13 cellular contexts compared by ENCODE assay signal in the genomic region with DNA sequence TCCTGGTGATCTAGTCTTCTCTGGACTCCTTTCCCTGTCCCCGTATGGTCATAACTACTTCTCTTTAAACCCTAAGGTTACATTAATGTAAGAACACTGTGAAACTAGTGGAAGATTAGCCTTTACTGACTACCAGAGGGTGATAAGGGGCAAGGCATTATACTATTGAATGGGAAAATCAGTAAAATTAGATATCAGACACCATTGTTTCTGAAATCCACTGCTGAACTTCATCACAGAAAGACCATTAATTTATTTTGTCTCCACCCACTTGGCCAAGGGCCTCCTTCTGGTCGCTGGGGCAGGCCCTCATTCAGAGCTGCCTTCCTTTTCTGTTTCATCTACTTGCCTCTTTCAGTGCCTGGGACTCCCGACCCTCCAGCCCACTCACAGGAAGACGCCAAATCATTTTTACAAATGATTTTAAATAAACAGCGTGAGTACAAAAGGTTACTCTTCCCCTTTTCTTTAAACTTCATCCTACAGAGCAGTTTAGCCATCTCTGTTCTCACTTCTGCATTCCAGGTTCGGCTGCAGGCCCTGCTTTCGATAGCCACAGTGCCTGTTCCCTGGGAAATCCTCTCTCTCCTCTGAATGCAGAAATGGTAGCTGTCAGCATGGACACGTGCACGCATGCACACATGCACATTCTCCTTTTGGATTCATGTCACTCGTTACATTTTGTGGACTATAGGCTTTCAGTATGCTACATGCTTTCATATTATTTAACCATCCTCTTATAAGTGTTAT.
DNase-seq lines count a peak whose midpoint lies in the region; ATAC-seq, FAIRE-seq and TF ChIP-seq lines count a peak whose summit lies in the region.
"Had no signal": no experiment of that assay in that cellular context is flagged by ENCODE, and none has a peak within 500 bp of the region (broad histone marks: within the 10 kb centered on the region; RNA-seq: fewer than 3 reads in every experiment).

No MANE protein-coding gene starts in this region.

- TF ChIP-seq POLR2A in GM12891 (IDR thresholded peaks at IDR 0.05; ENCODE audit: low read depth, low read length): no peak
- TF ChIP-seq POLR2A in stomach (IDR thresholded peaks at IDR 0.05): no peak

- H3K27ac ChIP-seq in MM.1S (ENCODE audit: low read length) (peak overlapping the region; percentile 20; the same call in 1 of the 2 replicates), stomach (no peak overlapping the region)
- H3K27ac ChIP-seq: BLaER1, pancreas had no signal

- peak; percentile 4 for DNase-seq in GM12891 (ENCODE audit: insufficient read length, low spot score)
- no peak for DNase-seq in MM.1S
- DNase-seq in glutamatergic neuron: no peak
- no peak for DNase-seq in stomach
- no peak for DNase-seq in AML-193 (lab: John Stamatoyannopoulos, UW)
- no peak for DNase-seq in NCI-H524 treated with DMSO at 0.1 percent for 48 hours (lab: John Stamatoyannopoulos, UW)
- DNase-seq: activated naive CD4-positive, alpha-beta T cell treated with anti-CD3 and anti-CD28 coated beads, Interleukin-2, amount 10 ng/mL, durations not matched to agents 7 days and 5 days; endodermal cell; NCI-H2227 treated with DMSO at 0.1 percent for 48 hours had no signal

- H3K9me3 ChIP-seq in MM.1S (replicated peaks; ENCODE audit: insufficient read depth, low read length) (no peaks in the 10 kb centered on the region), stomach (no peaks in the 10 kb centered on the region)
- H3K9me3 ChIP-seq: BLaER1, pancreas had no signal

- H3K36me3 ChIP-seq in MM.1S (replicated peaks; ENCODE audit: insufficient read depth, low read length) (no peaks in the 10 kb centered on the region), stomach (no peaks in the 10 kb centered on the region)
- H3K36me3 ChIP-seq: BLaER1, pancreas had no signal

- peak; percentile 87 for ATAC-seq in GM21717 (IDR thresholded peaks at IDR 0.05; ENCODE audit: unreplicated experiment)
- ATAC-seq in GM21381 (IDR thresholded peaks at IDR 0.05; ENCODE audit: unreplicated experiment): no peak

- no peaks in the 10 kb centered on the region for H3K27me3 ChIP-seq in MM.1S (replicated peaks; ENCODE audit: insufficient read depth, low read length)
- H3K27me3 ChIP-seq in stomach: no peaks in the 10 kb centered on the region
- H3K27me3 ChIP-seq: BLaER1, pancreas had no signal

- H3K27me3 Mint-ChIP-seq in glutamatergic neuron (ENCODE audit: unreplicated experiment): no peaks in the 10 kb centered on the region
- H3K27me3 Mint-ChIP-seq: activated naive CD4-positive, alpha-beta T cell treated with anti-CD3 and anti-CD28 coated beads, Interleukin-2, amount 10 ng/mL, durations not matched to agents 7 days and 5 days had no signal

- 67 to 77% (median 73%) methylated on average over 10 of the region's 10 CpGs for WGBS in stomach, 5 donors

- H3F3A ChIP-seq in MM.1S (ENCODE audit: insufficient read depth, low read length): peaks cover 6% of the 10 kb centered on the region; the same call in 1 of the 2 replicates

- H3K4me1 ChIP-seq in MM.1S (ENCODE audit: low read length) (peaks cover 45% of the 10 kb centered on the region), stomach (no peaks in the 10 kb centered on the region)
- H3K4me1 ChIP-seq: pancreas had no signal

- peaks cover 2% of the 10 kb centered on the region for H3K9me3 Mint-ChIP-seq in glutamatergic neuron (ENCODE audit: unreplicated experiment)
- H3K9me3 Mint-ChIP-seq: activated naive CD4-positive, alpha-beta T cell treated with anti-CD3 and anti-CD28 coated beads, Interleukin-2, amount 10 ng/mL, durations not matched to agents 7 days and 5 days; endodermal cell had no signal

- H3K27ac Mint-ChIP-seq in glutamatergic neuron (ENCODE audit: unreplicated experiment): peak overlapping the region; percentile 23
- H3K27ac Mint-ChIP-seq: activated naive CD4-positive, alpha-beta T cell treated with anti-CD3 and anti-CD28 coated beads, Interleukin-2, amount 10 ng/mL, durations not matched to agents 7 days and 5 days; endodermal cell had no signal

- H3K79me2 ChIP-seq in MM.1S (ENCODE audit: low read length): no peaks in the 10 kb centered on the region

- no peaks in the 10 kb centered on the region for H4K20me1 ChIP-seq in MM.1S (ENCODE audit: insufficient read depth, low read length)
- H4K20me1 ChIP-seq: BLaER1 had no signal

- H3K9me2 ChIP-seq in MM.1S (replicated peaks; ENCODE audit: insufficient read depth, low read length): no peaks in the 10 kb centered on the region

- FAIRE-seq in GM12891 (lab: Jason Lieb, UNC): peak; percentile 5
- FAIRE-seq: pancreas had no signal

- no peak for TF ChIP-seq CTCF in MM.1S (IDR thresholded peaks at IDR 0.05; ENCODE audit: low read length)
- TF ChIP-seq CTCF in glutamatergic neuron (IDR thresholded peaks at IDR 0.05; ENCODE audit: partially characterized antibody, unreplicated experiment): no peak
- no peak for TF ChIP-seq CTCF in stomach (IDR thresholded peaks at IDR 0.05)

- peak overlapping the region; percentile 23; the same call in 1 of the 2 replicates for H2AFZ ChIP-seq in MM.1S (ENCODE audit: low read length)

- H3K4me3 ChIP-seq in MM.1S (ENCODE audit: low read length): no peak overlapping the region
- no peak overlapping the region for H3K4me3 ChIP-seq in stomach
- H3K4me3 ChIP-seq: BLaER1, pancreas had no signal

- H3K4me1 Mint-ChIP-seq in glutamatergic neuron (ENCODE audit: low read depth, unreplicated experiment): peaks cover 27% of the 10 kb centered on the region
- H3K4me1 Mint-ChIP-seq: endodermal cell had no signal

- peak overlapping the region; percentile 34; the same call in 1 of the 2 replicates for H3K4me2 ChIP-seq in MM.1S (ENCODE audit: low read depth, low read length)
- H3K4me2 ChIP-seq: BLaER1 had no signal

- no peak overlapping the region for H3K9ac ChIP-seq in MM.1S (ENCODE audit: low read length)
- H3K9ac ChIP-seq: BLaER1 had no signal

- no peak for TF ChIP-seq EP300 in stomach (IDR thresholded peaks at IDR 0.05)

- intact Hi-C loops in stomach (cut with DNase I; ENCODE audit: low total_unique reads): no loop called here

- no peaks in the 10 kb centered on the region for H3K36me3 Mint-ChIP-seq in glutamatergic neuron (ENCODE audit: unreplicated experiment)

- H3K4me3 Mint-ChIP-seq in glutamatergic neuron (ENCODE audit: unreplicated experiment): peak overlapping the region; percentile 35
- H3K4me3 Mint-ChIP-seq: activated naive CD4-positive, alpha-beta T cell treated with anti-CD3 and anti-CD28 coated beads, Interleukin-2, amount 10 ng/mL, durations not matched to agents 7 days and 5 days; endodermal cell had no signal

TF ChIP-seq in GM12891, 5 proteins besides CTCF, POLR2A, EP300 and RAD21:
- TF ChIP-seq POLR2AphosphoS5 (IDR thresholded peaks at IDR 0.05; ENCODE audit: low read depth, low read length): no peak
- TF ChIP-seq SPI1 (IDR thresholded peaks at IDR 0.05; ENCODE audit: low read depth, low read length): peak; percentile 91
